In the genomic region with DNA sequence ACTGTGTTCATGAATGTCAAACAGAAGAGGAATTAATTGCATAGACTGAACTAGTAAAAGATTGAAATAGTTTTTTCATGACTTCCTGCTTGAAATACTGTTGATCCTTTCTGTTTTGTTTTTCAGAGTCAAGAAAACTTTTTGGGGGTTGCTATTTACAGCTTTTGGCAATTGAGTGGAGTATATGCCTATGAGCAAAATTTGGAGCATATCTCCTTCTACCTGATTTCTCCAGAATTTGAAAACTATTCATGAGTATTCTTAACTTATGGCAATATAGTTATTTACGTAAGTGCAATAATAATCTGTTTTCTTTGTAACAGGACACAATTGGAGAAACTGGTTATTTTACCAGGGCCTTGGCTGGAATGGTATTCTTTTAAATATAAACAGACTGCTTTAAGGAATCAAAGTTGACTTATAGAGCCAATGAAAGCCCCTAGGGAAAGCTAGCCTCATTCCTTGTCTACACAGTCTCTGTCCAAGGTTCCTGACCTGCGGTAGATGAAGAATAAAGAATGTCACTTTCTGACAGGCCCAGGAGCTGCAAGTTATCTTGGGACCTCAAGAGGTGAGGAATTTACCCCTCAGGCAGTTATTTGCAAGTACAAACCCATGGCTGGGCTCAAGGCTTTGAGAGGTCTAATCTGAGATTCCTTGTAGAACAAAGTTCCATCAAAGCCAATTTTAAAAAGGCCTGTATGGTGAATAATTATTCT, we compare ENCODE assay signal across 1 cellular context.
TF ChIP-seq lines count a peak whose summit lies in the region.

No MANE protein-coding gene starts in this region.

TF ChIP-seq in WTC11, 78 proteins besides CTCF, POLR2A, EP300 and RAD21 (continued from another document):
- TF ChIP-seq, protein P1, sequence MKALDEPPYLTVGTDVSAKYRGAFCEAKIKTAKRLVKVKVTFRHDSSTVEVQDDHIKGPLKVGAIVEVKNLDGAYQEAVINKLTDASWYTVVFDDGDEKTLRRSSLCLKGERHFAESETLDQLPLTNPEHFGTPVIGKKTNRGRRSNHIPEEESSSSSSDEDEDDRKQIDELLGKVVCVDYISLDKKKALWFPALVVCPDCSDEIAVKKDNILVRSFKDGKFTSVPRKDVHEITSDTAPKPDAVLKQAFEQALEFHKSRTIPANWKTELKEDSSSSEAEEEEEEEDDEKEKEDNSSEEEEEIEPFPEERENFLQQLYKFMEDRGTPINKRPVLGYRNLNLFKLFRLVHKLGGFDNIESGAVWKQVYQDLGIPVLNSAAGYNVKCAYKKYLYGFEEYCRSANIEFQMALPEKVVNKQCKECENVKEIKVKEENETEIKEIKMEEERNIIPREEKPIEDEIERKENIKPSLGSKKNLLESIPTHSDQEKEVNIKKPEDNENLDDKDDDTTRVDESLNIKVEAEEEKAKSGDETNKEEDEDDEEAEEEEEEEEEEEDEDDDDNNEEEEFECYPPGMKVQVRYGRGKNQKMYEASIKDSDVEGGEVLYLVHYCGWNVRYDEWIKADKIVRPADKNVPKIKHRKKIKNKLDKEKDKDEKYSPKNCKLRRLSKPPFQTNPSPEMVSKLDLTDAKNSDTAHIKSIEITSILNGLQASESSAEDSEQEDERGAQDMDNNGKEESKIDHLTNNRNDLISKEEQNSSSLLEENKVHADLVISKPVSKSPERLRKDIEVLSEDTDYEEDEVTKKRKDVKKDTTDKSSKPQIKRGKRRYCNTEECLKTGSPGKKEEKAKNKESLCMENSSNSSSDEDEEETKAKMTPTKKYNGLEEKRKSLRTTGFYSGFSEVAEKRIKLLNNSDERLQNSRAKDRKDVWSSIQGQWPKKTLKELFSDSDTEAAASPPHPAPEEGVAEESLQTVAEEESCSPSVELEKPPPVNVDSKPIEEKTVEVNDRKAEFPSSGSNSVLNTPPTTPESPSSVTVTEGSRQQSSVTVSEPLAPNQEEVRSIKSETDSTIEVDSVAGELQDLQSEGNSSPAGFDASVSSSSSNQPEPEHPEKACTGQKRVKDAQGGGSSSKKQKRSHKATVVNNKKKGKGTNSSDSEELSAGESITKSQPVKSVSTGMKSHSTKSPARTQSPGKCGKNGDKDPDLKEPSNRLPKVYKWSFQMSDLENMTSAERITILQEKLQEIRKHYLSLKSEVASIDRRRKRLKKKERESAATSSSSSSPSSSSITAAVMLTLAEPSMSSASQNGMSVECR (CRISPR knock-in tag; IDR thresholded peaks at IDR 0.05; ENCODE audit: borderline replicate concordance): no peak
- TF ChIP-seq NFATC4 (CRISPR knock-in tag; IDR thresholded peaks at IDR 0.05): no peak
